Comparison of ENCODE assay signal across 8 cellular contexts in the genomic region with DNA sequence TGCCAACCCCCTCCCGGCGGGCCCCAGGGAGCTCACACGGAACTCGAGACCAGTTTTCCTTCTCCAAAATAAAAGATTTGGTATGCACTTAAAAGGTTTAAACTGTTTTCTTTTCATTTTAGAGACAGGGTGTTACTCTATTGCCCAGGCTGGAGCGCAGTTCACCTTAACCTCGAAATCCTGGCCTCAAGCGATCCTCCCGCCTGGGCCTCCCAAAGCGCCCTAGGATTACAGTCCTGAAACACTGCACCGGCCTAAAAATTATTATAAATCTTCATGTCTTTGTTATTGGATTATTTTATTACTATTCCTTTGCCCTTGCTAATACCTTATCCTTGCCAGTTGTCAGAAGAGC. TPM values are rescaled to one million over a fixed set of nuclear protein-coding genes. Genes with fewer than 3 reads are reported as not detected.
A peak's percentile ranks its signal among the peaks of the same experiment; 100 is the strongest.
DNase-seq lines count a peak whose midpoint lies in the region; ATAC-seq and TF ChIP-seq lines count a peak whose summit lies in the region.

No MANE protein-coding gene starts in this region.

- ATAC-seq in effector memory CD8-positive, alpha-beta T cell (replicated peaks), result no peak
- no peak for ATAC-seq in HG02938 (IDR thresholded peaks at IDR 0.05; ENCODE audit: unreplicated experiment)

- H3K36me3 ChIP-seq in BLaER1 treated with 17β-estradiol and CSF1 and Interleukin-3, amounts not matched to agents 10 nM and 100 nM, result peaks cover 0 to 23% (median 15%) of the 10 kb centered on the region in 11 experiments; a peak in 14 of 22 replicates
- H3K36me3 ChIP-seq in neural cell (ENCODE audit: insufficient read depth, low read length), result no peaks in the 10 kb centered on the region

- H3K27ac ChIP-seq in BLaER1 treated with 17β-estradiol and CSF1 and Interleukin-3, amounts not matched to agents 10 nM and 100 nM, result peak overlapping the region in 6 of 11 experiments; percentile 25 to 97 (median 34); a peak in 5 of 22 replicates
- no peak overlapping the region for H3K27ac ChIP-seq in neural cell (ENCODE audit: low read length)

- no peak for DNase-seq in NB4 (ENCODE audit: low read depth)
- DNase-seq in effector memory CD8-positive, alpha-beta T cell, result no peak
- DNase-seq in NCI-H345 (lab: John Stamatoyannopoulos, UW), result no peak
- no peak for DNase-seq in DMS53 treated with DMSO at 0.1 percent for 48 hours (lab: John Stamatoyannopoulos, UW; ENCODE audit: unreplicated experiment)
- DNase-seq in A172 (ENCODE audit: low spot score), result no peak

- H4K20me1 ChIP-seq in BLaER1 treated with 17β-estradiol and CSF1 and Interleukin-3, amounts not matched to agents 10 nM and 100 nM, result peaks cover 22 to 37% (median 28%) of the 10 kb centered on the region in 11 experiments; a peak in 20 of 22 replicates
- H4K20me1 ChIP-seq in neural cell (ENCODE audit: insufficient read depth), result no peaks in the 10 kb centered on the region

- no peak for TF ChIP-seq EP300 in neural cell (conservative IDR thresholded peaks at IDR 0.05; ENCODE audit: poor library complexity, severe bottlenecking)

- no peak for TF ChIP-seq POLR2A in NB4 (IDR thresholded peaks at IDR 0.05; ENCODE audit: extremely low read depth, insufficient read length)

- peaks cover 16% of the 10 kb centered on the region for H3K36me3 Mint-ChIP-seq in effector memory CD8-positive, alpha-beta T cell (ENCODE audit: insufficient read depth)

- H3K4me1 Mint-ChIP-seq in effector memory CD8-positive, alpha-beta T cell (ENCODE audit: low read depth in 2 of 2), result peaks cover 25 to 27% of the 10 kb centered on the region in 2 donors

- H3K27me3 Mint-ChIP-seq in effector memory CD8-positive, alpha-beta T cell, result peaks cover 0 to 9% of the 10 kb centered on the region in 2 donors

- no peaks in the 10 kb centered on the region for H3K9me2 ChIP-seq in neural cell (ENCODE audit: insufficient read depth, low read length)

- H3K4me3 ChIP-seq in BLaER1 treated with 17β-estradiol and CSF1 and Interleukin-3, amounts not matched to agents 10 nM and 100 nM, result peak overlapping the region; percentile 80 to 98 (median 97)
- H3K4me3 ChIP-seq in NB4 (ENCODE audit: low read depth, low read length) (peak overlapping the region; percentile 18), neural cell (ENCODE audit: low read length) (peak overlapping the region; percentile 88)

- H3K79me2 ChIP-seq in neural cell (replicated peaks; ENCODE audit: insufficient read depth, low read length), result peaks cover 5% of the 10 kb centered on the region

- no peak for TF ChIP-seq RAD21 in neural cell (conservative IDR thresholded peaks at IDR 0.05)

- peak overlapping the region; percentile 78 to 88 for H3K4me3 Mint-ChIP-seq in effector memory CD8-positive, alpha-beta T cell

- peaks cover 20 to 40% (median 36%) of the 10 kb centered on the region in 10 experiments for H3K4me1 ChIP-seq in BLaER1 treated with 17β-estradiol and CSF1 and Interleukin-3, amounts not matched to agents 10 nM and 100 nM

- peak overlapping the region; percentile 54 to 100 (median 98); a peak in 21 of 22 replicates for H3K9ac ChIP-seq in BLaER1 treated with 17β-estradiol and CSF1 and Interleukin-3, amounts not matched to agents 10 nM and 100 nM
- H3K9ac ChIP-seq in neural cell (ENCODE audit: low read length), result peak overlapping the region; percentile 52

- H2AFZ ChIP-seq in neural cell (ENCODE audit: low read depth, low read length), result no peak overlapping the region

- no peaks in the 10 kb centered on the region for H3K9me3 Mint-ChIP-seq in effector memory CD8-positive, alpha-beta T cell

- H3K27ac Mint-ChIP-seq in effector memory CD8-positive, alpha-beta T cell, result peak overlapping the region; percentile 67 to 77

- H3F3A ChIP-seq in neural cell (ENCODE audit: insufficient read depth, low read length, poor library complexity, severe bottlenecking), result no peaks in the 10 kb centered on the region

- peak overlapping the region; percentile 70 to 91 (median 78) for H3K4me2 ChIP-seq in BLaER1 treated with 17β-estradiol and CSF1 and Interleukin-3, amounts not matched to agents 10 nM and 100 nM
- peak overlapping the region; percentile 15 for H3K4me2 ChIP-seq in neural cell (ENCODE audit: low read length)

- TF ChIP-seq CTCF in NB4 (IDR thresholded peaks at IDR 0.05; ENCODE audit: low read depth, low read length), result no peak
- TF ChIP-seq CTCF in neural cell (IDR thresholded peaks at IDR 0.05; ENCODE audit: poor library complexity, severe bottlenecking), result no peak

- H3K27me3 ChIP-seq in BLaER1 treated with 17β-estradiol and CSF1 and Interleukin-3, amounts not matched to agents 10 nM and 100 nM, result no peaks in the 10 kb centered on the region
- H3K27me3 ChIP-seq in neural cell (ENCODE audit: insufficient read depth, low read depth, low read length), result peaks cover 5% of the 10 kb centered on the region

- no peaks in the 10 kb centered on the region for H3K9me3 ChIP-seq in BLaER1 treated with 17β-estradiol and CSF1 and Interleukin-3, amounts not matched to agents 10 nM and 100 nM (replicated peaks in 1 of 11)
- no peaks in the 10 kb centered on the region for H3K9me3 ChIP-seq in neural cell (ENCODE audit: low read length)

TF ChIP-seq in neural cell, 6 proteins besides CTCF, POLR2A, EP300 and RAD21:
- TF ChIP-seq, protein P1, sequence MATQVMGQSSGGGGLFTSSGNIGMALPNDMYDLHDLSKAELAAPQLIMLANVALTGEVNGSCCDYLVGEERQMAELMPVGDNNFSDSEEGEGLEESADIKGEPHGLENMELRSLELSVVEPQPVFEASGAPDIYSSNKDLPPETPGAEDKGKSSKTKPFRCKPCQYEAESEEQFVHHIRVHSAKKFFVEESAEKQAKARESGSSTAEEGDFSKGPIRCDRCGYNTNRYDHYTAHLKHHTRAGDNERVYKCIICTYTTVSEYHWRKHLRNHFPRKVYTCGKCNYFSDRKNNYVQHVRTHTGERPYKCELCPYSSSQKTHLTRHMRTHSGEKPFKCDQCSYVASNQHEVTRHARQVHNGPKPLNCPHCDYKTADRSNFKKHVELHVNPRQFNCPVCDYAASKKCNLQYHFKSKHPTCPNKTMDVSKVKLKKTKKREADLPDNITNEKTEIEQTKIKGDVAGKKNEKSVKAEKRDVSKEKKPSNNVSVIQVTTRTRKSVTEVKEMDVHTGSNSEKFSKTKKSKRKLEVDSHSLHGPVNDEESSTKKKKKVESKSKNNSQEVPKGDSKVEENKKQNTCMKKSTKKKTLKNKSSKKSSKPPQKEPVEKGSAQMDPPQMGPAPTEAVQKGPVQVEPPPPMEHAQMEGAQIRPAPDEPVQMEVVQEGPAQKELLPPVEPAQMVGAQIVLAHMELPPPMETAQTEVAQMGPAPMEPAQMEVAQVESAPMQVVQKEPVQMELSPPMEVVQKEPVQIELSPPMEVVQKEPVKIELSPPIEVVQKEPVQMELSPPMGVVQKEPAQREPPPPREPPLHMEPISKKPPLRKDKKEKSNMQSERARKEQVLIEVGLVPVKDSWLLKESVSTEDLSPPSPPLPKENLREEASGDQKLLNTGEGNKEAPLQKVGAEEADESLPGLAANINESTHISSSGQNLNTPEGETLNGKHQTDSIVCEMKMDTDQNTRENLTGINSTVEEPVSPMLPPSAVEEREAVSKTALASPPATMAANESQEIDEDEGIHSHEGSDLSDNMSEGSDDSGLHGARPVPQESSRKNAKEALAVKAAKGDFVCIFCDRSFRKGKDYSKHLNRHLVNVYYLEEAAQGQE (IDR thresholded peaks at IDR 0.05; ENCODE audit: borderline replicate concordance), result no peak
- peak; percentile 31 for TF ChIP-seq SMC3 (conservative IDR thresholded peaks at IDR 0.05; ENCODE audit: poor library complexity)

RNA-seq across cellular contexts. Expression of a gene that starts 0.6 kb away (rescaled TPM):
- polyA plus RNA-seq in neural cell, result 2.6 and 5.7 TPM in 2 replicates
- polyA minus RNA-seq in neural cell, result 9.0 and 12.6 TPM in 2 replicates
- total RNA-seq in A172 (2014; rRNA removed; shearing (Covaris generic)), result 19.3 and 20.2 TPM in 2 replicates

Comparison
In these comparisons a context has a peak if more than half of its experiments do, and no peak if none do; other contexts are left out.
1. H3K4me3 ChIP-seq: peak in every context shown above with its lines; median percentile 97 in BLaER1 treated with 17β-estradiol and CSF1 and Interleukin-3, amounts not matched to agents 10 nM and 100 nM; 88 in neural cell; 18 in NB4.